In the genomic region with DNA sequence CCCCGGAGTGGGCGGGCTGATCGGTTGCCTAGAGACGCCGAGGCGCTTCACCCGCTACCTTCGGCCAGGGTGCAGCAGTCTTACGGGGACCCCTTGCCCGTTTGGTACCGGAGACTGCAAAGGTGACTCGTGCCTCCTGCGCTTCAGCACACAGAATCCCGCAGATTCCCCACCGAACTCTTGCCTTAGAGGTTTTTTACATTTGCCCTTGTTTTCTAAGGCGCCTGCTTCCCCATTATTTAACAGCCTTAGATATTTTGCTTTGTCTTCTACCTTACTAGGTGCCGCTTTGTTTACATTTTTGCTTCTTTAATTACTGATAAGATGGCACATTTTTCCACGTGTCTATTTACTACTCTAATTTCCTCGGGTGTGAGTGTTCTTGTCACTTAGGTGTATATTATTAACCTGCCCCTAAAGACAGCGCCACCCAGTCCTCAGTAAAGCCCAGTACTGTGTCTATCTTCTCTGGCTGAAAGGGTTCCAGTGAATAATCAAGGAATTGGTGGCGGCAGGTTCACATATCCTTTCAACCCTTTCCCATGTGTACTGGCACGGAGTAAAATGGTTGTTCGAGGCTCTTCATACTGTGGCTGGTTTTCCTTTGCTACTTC, we compare ENCODE assay signal across 7 cellular contexts. TPM values are rescaled to one million over a fixed set of nuclear protein-coding genes. Genes with fewer than 3 reads are reported as not detected.
A peak's percentile ranks its signal among the peaks of the same experiment; 100 is the strongest.
DNase-seq lines count a peak whose midpoint lies in the region; ATAC-seq and TF ChIP-seq lines count a peak whose summit lies in the region.

No MANE protein-coding gene starts in this region.

- H3K27ac Mint-ChIP-seq in GM23338 = peak overlapping the region; percentile 37; the same call in 1 of the 2 replicates

- H3K27me3 ChIP-seq in GM23338 (ENCODE audit: insufficient read depth) = no peaks in the 10 kb centered on the region
- no peaks in the 10 kb centered on the region for H3K27me3 ChIP-seq in OCI-LY3 (ENCODE audit: low read depth, low read length)
- H3K27me3 ChIP-seq in neuron (ENCODE audit: insufficient read depth, low read length) = no peaks in the 10 kb centered on the region

- H3K4me1 ChIP-seq in GM23338 (ENCODE audit: insufficient read depth) = peaks cover 10% of the 10 kb centered on the region
- peaks cover 16% of the 10 kb centered on the region for H3K4me1 ChIP-seq in OCI-LY3 (ENCODE audit: low read length)
- H3K4me1 ChIP-seq in neuron (ENCODE audit: insufficient read depth, low read length) = peaks cover 10% of the 10 kb centered on the region

- H3K9ac ChIP-seq in OCI-LY3 (ENCODE audit: low read length) = peak overlapping the region; percentile 63

- H3K4me1 Mint-ChIP-seq in GM23338 = peaks cover 20% of the 10 kb centered on the region

- H3K4me3 ChIP-seq in GM23338 (peak overlapping the region; percentile 61), OCI-LY3 (ENCODE audit: low read length) (peak overlapping the region; percentile 94), epithelial cell of esophagus (ENCODE audit: low read length) (peak overlapping the region; percentile 96), neuron (ENCODE audit: low read length) (peak overlapping the region; percentile 71)

- H3K27me3 Mint-ChIP-seq in GM23338 (ENCODE audit: insufficient read depth, low read depth, poor library complexity) = peaks cover 3% of the 10 kb centered on the region

- H3K9me3 Mint-ChIP-seq in GM23338 = no peaks in the 10 kb centered on the region

- H2AFZ ChIP-seq in GM23338 (peak overlapping the region; percentile 92), OCI-LY3 (ENCODE audit: low read depth, low read length) (peak overlapping the region; percentile 100), neuron (ENCODE audit: low read depth, low read length) (peak overlapping the region; percentile 88)

- H3K36me3 ChIP-seq in GM23338 (ENCODE audit: insufficient read depth) (no peaks in the 10 kb centered on the region), OCI-LY3 (replicated peaks; ENCODE audit: low read depth, low read length) (no peaks in the 10 kb centered on the region), neuron (ENCODE audit: insufficient read depth, low read length) (no peaks in the 10 kb centered on the region)

- H3K9me3 ChIP-seq in OCI-LY3 (ENCODE audit: insufficient read depth, low read length) = no peaks in the 10 kb centered on the region
- H3K9me3 ChIP-seq in neuron (ENCODE audit: low read length) = no peaks in the 10 kb centered on the region

- H3K9me2 ChIP-seq in GM23338 (ENCODE audit: insufficient read depth) = no peaks in the 10 kb centered on the region; the same call in 1 of the 2 replicates

- DNase-seq in GM23338 (ENCODE audit: low spot score) = peak; percentile 14
- no peak for DNase-seq in epithelial cell of esophagus (ENCODE audit: low read depth)
- DNase-seq in stimulated activated naive CD4-positive, alpha-beta T cell (lab: John Stamatoyannopoulos, UW) = no peak

- no peak overlapping the region for H3K27ac ChIP-seq in GM23338 (ENCODE audit: low read depth)
- H3K27ac ChIP-seq in OCI-LY3 (ENCODE audit: low read length) = no peak overlapping the region

- H3K4me3 Mint-ChIP-seq in GM23338 = peak overlapping the region; percentile 87

- H3F3A ChIP-seq in GM23338 (replicated peaks; ENCODE audit: low read depth) = no peaks in the 10 kb centered on the region

- H3K4me2 ChIP-seq in GM23338 (peak overlapping the region; percentile 83), OCI-LY3 (ENCODE audit: low read length) (peak overlapping the region; percentile 90)

- H4K20me1 ChIP-seq in GM23338 (replicated peaks; ENCODE audit: insufficient read depth) (no peaks in the 10 kb centered on the region; the same call in 1 of the 2 replicates), OCI-LY3 (ENCODE audit: insufficient read depth, low read length) (0 out of 2 replicates have a peak, but pooled peaks cover 2% of the 10 kb centered on the region)

- ATAC-seq in GM23338 (peak; percentile 10), HG03025 (IDR thresholded peaks at IDR 0.05; ENCODE audit: low FRiP score, unreplicated experiment) (no peak), GM18870 (IDR thresholded peaks at IDR 0.05; ENCODE audit: unreplicated experiment) (no peak)

- H3K36me3 Mint-ChIP-seq in GM23338 (ENCODE audit: low read depth) = no peaks in the 10 kb centered on the region; the same call in 2 of the 3 replicates

- TF ChIP-seq CTCF in GM23338 (conservative IDR thresholded peaks at IDR 0.05; ENCODE audit: low read depth in 2 of 2) = peak in 1 of 2 experiments; percentile 25; a peak in 1 of 4 replicates
- TF ChIP-seq CTCF in OCI-LY3 (IDR thresholded peaks at IDR 0.05; ENCODE audit: low read depth, low read length) = peak; percentile 51
- TF ChIP-seq CTCF in epithelial cell of esophagus (IDR thresholded peaks at IDR 0.05; ENCODE audit: insufficient read depth, low read depth, low read length, missing control alignments) = no peak

- H3K79me2 ChIP-seq in GM23338 (replicated peaks; ENCODE audit: insufficient read depth) = peaks cover 35% of the 10 kb centered on the region
- H3K79me2 ChIP-seq in OCI-LY3 (ENCODE audit: low read length) = peaks cover 38% of the 10 kb centered on the region

TF ChIP-seq in GM23338, 12 proteins besides CTCF, POLR2A, EP300 and RAD21:
- no peak for TF ChIP-seq ETS1 (IDR thresholded peaks at IDR 0.05)
- TF ChIP-seq EZH2phosphoT487 (IDR thresholded peaks at IDR 0.05; ENCODE audit: unreplicated experiment) = no peak
- no peak for TF ChIP-seq JUNB (IDR thresholded peaks at IDR 0.05; ENCODE audit: unreplicated experiment)
- no peak for TF ChIP-seq ZNF331 (CRISPR knock-in tag; IDR thresholded peaks at IDR 0.05; ENCODE audit: low read depth)
- TF ChIP-seq ZNF114 (CRISPR knock-in tag; IDR thresholded peaks at IDR 0.05) = no peak
- TF ChIP-seq STAT1 (IDR thresholded peaks at IDR 0.05; ENCODE audit: unreplicated experiment) = no peak
- TF ChIP-seq REST (IDR thresholded peaks at IDR 0.05; ENCODE audit: unreplicated experiment) = no peak
- no peak; the same call in 1 of the 2 replicates for TF ChIP-seq CREB1 (CRISPR knock-in tag; IDR thresholded peaks at IDR 0.05; ENCODE audit: low read depth)
- peak; percentile 46; the same call in 1 of the 2 replicates for TF ChIP-seq POLR2AphosphoS5 (IDR thresholded peaks at IDR 0.05; ENCODE audit: low read depth)
TF ChIP-seq in GM23338: peak in this region for 1.

RNA-seq across cellular contexts. Expression of gene CEP152, which starts 0.6 kb away (rescaled TPM):
- 12.4 and 14.6 TPM in 2 replicates for total RNA-seq in GM23338 (2014; rRNA removed; shearing (Covaris generic))
- 16.4 and 30.5 TPM in 2 replicates for polyA plus RNA-seq in GM23338 (2016; fragmentation: Nextera tagmentation; extraction: Ambion mirVana)
